In the genomic region with DNA sequence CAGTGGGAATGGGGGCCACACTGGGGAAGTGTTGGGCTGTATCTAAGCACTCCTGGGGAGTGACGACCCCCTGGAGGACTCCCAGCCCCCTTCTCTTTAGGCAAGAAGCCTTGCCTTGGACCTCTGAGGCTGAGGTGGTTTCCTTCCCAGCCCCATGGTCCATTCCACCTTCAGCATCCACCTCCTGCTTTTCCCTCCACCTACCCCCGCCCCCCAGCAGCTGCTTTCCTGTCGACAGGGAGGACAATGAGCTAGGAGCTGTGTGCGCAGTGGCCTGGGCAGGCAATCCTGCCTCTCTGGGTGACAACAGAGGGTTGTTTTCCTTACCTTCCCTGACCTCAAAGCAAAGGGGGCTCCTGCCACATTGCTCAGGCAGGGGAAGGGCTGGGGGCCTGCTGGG, we compare ENCODE assay signal across 15 cellular contexts.
DNase-seq lines count a peak whose midpoint lies in the region; ATAC-seq lines count a peak whose summit lies in the region.
"Had no signal": no experiment of that assay in that cellular context is flagged by ENCODE, and none has a peak within 500 bp of the region (broad histone marks: within the 10 kb centered on the region; RNA-seq: fewer than 3 reads in every experiment).

No MANE protein-coding gene starts in this region.

- no peak for ATAC-seq in HG03280 (IDR thresholded peaks at IDR 0.05; ENCODE audit: unreplicated experiment)
- no peak for ATAC-seq in GM18517 (IDR thresholded peaks at IDR 0.05; ENCODE audit: unreplicated experiment)

- no peaks in the 10 kb centered on the region for H3K36me3 ChIP-seq in mesendoderm (ENCODE audit: control insufficient read depth, insufficient read depth, low read length)

- no peaks in the 10 kb centered on the region for H3K79me1 ChIP-seq in mesendoderm (ENCODE audit: low read length)

- H2AK5ac ChIP-seq in mesendoderm (ENCODE audit: low read length) = no peak overlapping the region

- DNase-seq in NCI-H510A (lab: John Stamatoyannopoulos, UW) = peak; percentile 65
- no peak for DNase-seq in NCI-H510A treated with DMSO at 0.1 percent for 48 hours (lab: John Stamatoyannopoulos, UW)
- peak in 2 of 3 experiments; percentile 58 to 76 for DNase-seq in NCI-H1417 (lab: John Stamatoyannopoulos, UW)
- DNase-seq in dermis blood vessel endothelial cell = peak; percentile 10
- DNase-seq in mesendoderm = peak; percentile 49
- DNase-seq in COR-L47 (lab: John Stamatoyannopoulos, UW) = no peak
- DNase-seq: C1 segment of cervical spinal cord, Caco-2, DMS53, KG1, NCI-H1048, NCI-H1930 had no signal

- H4K5ac ChIP-seq in mesendoderm (ENCODE audit: low read length) = no peak overlapping the region

- H3K23ac ChIP-seq in mesendoderm (ENCODE audit: low read length) = no peak overlapping the region

- no peak overlapping the region for H2BK120ac ChIP-seq in mesendoderm (ENCODE audit: low read depth, low read length)

- H3K4me1 ChIP-seq in mesendoderm (ENCODE audit: control insufficient read depth, low read depth, low read length) = no peaks in the 10 kb centered on the region

- no peak overlapping the region for H4K8ac ChIP-seq in mesendoderm (ENCODE audit: low read depth, low read length)

- H3K18ac ChIP-seq in mesendoderm (ENCODE audit: low read length) = no peak overlapping the region

- no peak overlapping the region for H3K4me3 ChIP-seq in mesendoderm (ENCODE audit: low read length)

- no peaks in the 10 kb centered on the region for H3K27me3 ChIP-seq in mesendoderm (ENCODE audit: insufficient read depth, low read length, poor library complexity)

- H3K4ac ChIP-seq in mesendoderm (ENCODE audit: low read depth, low read length) = no peak overlapping the region

- no CpG with 5 or more reads among the region's 4 CpGs for WGBS in mesendoderm (ENCODE audit: extremely low coverage, insufficient coverage, low lambda C conversion rate)

- no peak overlapping the region for H3K27ac ChIP-seq in mesendoderm (ENCODE audit: low read depth, low read length)
- H3K27ac ChIP-seq: HL-60 had no signal

- peak overlapping the region; percentile 49 for H3K56ac ChIP-seq in mesendoderm (ENCODE audit: low read length)

- no peak overlapping the region for H2BK15ac ChIP-seq in mesendoderm (replicated peaks; ENCODE audit: low read depth)

- H3K9ac ChIP-seq in mesendoderm (ENCODE audit: low read length) = no peak overlapping the region

- H2BK5ac ChIP-seq in mesendoderm (ENCODE audit: low read length) = no peak overlapping the region

- no peak overlapping the region for H3K4me2 ChIP-seq in mesendoderm (ENCODE audit: low read length)

- no peaks in the 10 kb centered on the region for H3K79me2 ChIP-seq in mesendoderm (ENCODE audit: control insufficient read depth, insufficient read depth, low read length)

Comparison
In these comparisons a context has a peak if more than half of its experiments do, and no peak if none do; other contexts are left out.
1. DNase-seq: peak in NCI-H510A (single experiment), NCI-H1417 (2 of 3), dermis blood vessel endothelial cell (single experiment) and mesendoderm (single experiment); none in NCI-H510A treated with DMSO at 0.1 percent for 48 hours (single experiment) and COR-L47 (single experiment).